8 cellular contexts compared by ENCODE assay signal in the genomic region with DNA sequence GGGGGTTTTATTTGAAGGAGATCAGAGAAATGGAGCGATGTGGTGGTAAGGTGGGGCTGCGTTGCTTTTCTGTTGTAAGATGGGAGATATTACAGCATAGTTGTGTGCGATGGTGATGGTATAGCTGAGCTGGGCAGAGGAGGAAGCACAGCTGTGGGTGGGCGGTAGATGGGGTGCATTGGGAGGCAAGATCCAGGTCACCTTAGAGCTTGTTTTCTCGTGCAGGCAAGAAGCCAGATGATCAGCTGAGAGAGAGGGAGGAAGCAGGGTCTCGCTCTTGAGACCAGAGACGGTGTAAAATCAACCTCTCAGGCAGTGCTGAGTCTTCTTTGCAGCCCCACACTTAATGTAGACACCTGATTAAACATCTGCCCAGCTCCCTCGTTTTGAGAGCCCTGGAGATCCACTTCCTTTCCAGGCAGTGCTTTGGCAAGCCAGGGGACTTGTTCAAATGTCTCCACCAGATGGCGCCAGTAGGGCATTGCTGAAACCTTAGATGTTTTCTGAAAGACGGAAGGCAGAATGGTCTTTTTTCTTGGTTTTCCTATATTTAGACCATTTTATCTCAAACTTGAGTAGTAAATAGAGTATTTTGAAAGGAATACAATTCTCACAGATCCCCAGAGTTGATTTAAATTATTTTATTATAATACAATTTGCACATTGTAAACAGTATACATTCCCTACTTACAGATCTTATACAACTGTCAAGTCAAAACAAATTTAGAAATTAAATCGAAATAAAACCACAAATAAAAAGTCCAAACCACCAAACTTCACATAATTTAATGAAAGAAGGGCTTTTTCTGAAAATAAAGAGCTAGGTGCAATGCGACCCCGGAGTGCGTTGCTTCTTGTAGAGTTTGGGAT. TPM values are rescaled to one million over a fixed set of nuclear protein-coding genes. Genes with fewer than 3 reads are reported as not detected.
A peak's percentile ranks its signal among the peaks of the same experiment; 100 is the strongest.
DNase-seq lines count a peak whose midpoint lies in the region; ATAC-seq and TF ChIP-seq lines count a peak whose summit lies in the region.

No MANE protein-coding gene starts in this region.

- TF ChIP-seq POLR2A in transverse colon (IDR thresholded peaks at IDR 0.05) = no peak

- no peak overlapping the region for H2AFZ ChIP-seq in parathyroid adenoma

- H3K4me2 ChIP-seq in parathyroid adenoma (ENCODE audit: low read length) = no peak overlapping the region

- H3K36me3 ChIP-seq in SK-N-MC (ENCODE audit: insufficient read depth, low read length) = no peaks in the 10 kb centered on the region
- no peaks in the 10 kb centered on the region for H3K36me3 ChIP-seq in parathyroid adenoma (ENCODE audit: control insufficient read depth, insufficient read depth, low read length)
- H3K36me3 ChIP-seq in transverse colon = no peaks in the 10 kb centered on the region

- H3K9ac ChIP-seq in SK-N-MC (ENCODE audit: insufficient read length) (no peak overlapping the region), parathyroid adenoma (no peak overlapping the region)

- 48 to 49% methylated on average over 10 to 14 of the region's 14 CpGs for WGBS in transverse colon (ENCODE audit: low coverage in 1 of 2), 2 donors

- DNase-seq in A172 (ENCODE audit: low spot score) (peak; percentile 76), MV-4-11 (lab: John Stamatoyannopoulos, UW) (peak; percentile 65), SK-N-MC (ENCODE audit: low read depth, low spot score) (peak; percentile 57), germinal center (ENCODE audit: low spot score) (peak; percentile 75), transverse colon (peak; percentile 83)
- DNase-seq in activated naive CD4-positive, alpha-beta T cell (lab: John Stamatoyannopoulos, UW) = peak; percentile 10 to 56 (median 48)

- H3K4me1 ChIP-seq in parathyroid adenoma (no peaks in the 10 kb centered on the region), transverse colon (peaks cover 0 to 20% (median 5%) of the 10 kb centered on the region in 4 donors)

- ATAC-seq in GM18861 (IDR thresholded peaks at IDR 0.05; ENCODE audit: unreplicated experiment) = peak; percentile 20

- in situ Hi-C loops in transverse colon (cut with MboI; ENCODE audit: low pct_ligation_motif_present in 1 of 4, low pct_unique_long_range_greater_than_20kb in 1 of 4, low sequenced_read_pairs in 3 of 4) = loop anchor here in 2 of 4 donors (5.0 to 10.0 kb wide), 2 partner anchors 297 to 545 kb away; no protein-coding TSS in a partner anchor

- TF ChIP-seq EP300 in transverse colon (IDR thresholded peaks at IDR 0.05; ENCODE audit: low read depth) = no peak

- H3K79me2 ChIP-seq in parathyroid adenoma = no peaks in the 10 kb centered on the region

- no peaks in the 10 kb centered on the region for H3K9me3 ChIP-seq in SK-N-MC (ENCODE audit: low read depth, low read length)
- no peaks in the 10 kb centered on the region for H3K9me3 ChIP-seq in parathyroid adenoma (ENCODE audit: control insufficient read depth, low read length)
- H3K9me3 ChIP-seq in transverse colon = no peaks in the 10 kb centered on the region

- H3K27ac ChIP-seq in SK-N-MC (no peak overlapping the region), parathyroid adenoma (no peak overlapping the region), transverse colon (no peak overlapping the region)

- no peak overlapping the region for H3K4me3 ChIP-seq in SK-N-MC
- H3K4me3 ChIP-seq in parathyroid adenoma (ENCODE audit: low read depth, low read length) = no peak overlapping the region
- H3K4me3 ChIP-seq in transverse colon = no peak overlapping the region

- intact Hi-C loops in transverse colon (cut with DNase I; ENCODE audit: low total_unique reads) = no loop called here

- TF ChIP-seq CTCF in parathyroid adenoma (IDR thresholded peaks at IDR 0.05) (peak; percentile 91), transverse colon (IDR thresholded peaks at IDR 0.05) (peak; percentile 80 to 89 (median 85))

- H3K27me3 ChIP-seq in parathyroid adenoma (ENCODE audit: control insufficient read depth, insufficient read depth, low read length) (no peaks in the 10 kb centered on the region), transverse colon (no peaks in the 10 kb centered on the region)

RNA-seq across cellular contexts. Expression of gene LYPD6B, which starts 21.1 kb away (rescaled TPM):
- 0.38 TPM in 1 of 2 replicates, not detected in the other for total RNA-seq in A172 (2014; rRNA removed; shearing (Covaris generic))
- 1 to 10 TPM in 3 of 4 donors, not detected in 1; 1.1 to 3.1 (median 2.6) TPM for total RNA-seq in transverse colon
